Comparison of ENCODE assay signal across 7 cellular contexts in genomic region chr1:199498802-199499201, GRCh38.
DNase-seq lines count a peak whose midpoint lies in the region; ATAC-seq, FAIRE-seq and TF ChIP-seq lines count a peak whose summit lies in the region.
"Not testable (repeated sequence)": the region's sequence is repeated elsewhere in the genome, so short reads cannot be mapped to it uniquely, and the experiment has no call there.

No MANE protein-coding gene starts in this region.

- H3K27ac ChIP-seq in OCI-LY1 (ENCODE audit: low read depth, low read length, poor library complexity, severe bottlenecking): peak overlapping the region; percentile 58
- not testable (repeated sequence) for H3K27ac ChIP-seq in GM12878 (ENCODE audit: control insufficient read depth, insufficient read depth)

- not testable (repeated sequence) for TF ChIP-seq POLR2A in GM12878 (IDR thresholded peaks at IDR 0.05; ENCODE audit: low read depth, low read length)

- SMC1A ChIA-PET in GM12878 (lab: Charles Lee; ENCODE audit: uncharacterized antibody, unreplicated experiment): not testable (repeated sequence)

- H3K4me2 ChIP-seq in OCI-LY1 (ENCODE audit: low read length); GM12878 (ENCODE audit: control insufficient read depth, insufficient read depth): not testable (repeated sequence)

- TF ChIP-seq RAD21 in GM12878 (IDR thresholded peaks at IDR 0.05; ENCODE audit: insufficient read depth, low read depth, low read length): not testable (repeated sequence)

- not testable (repeated sequence) for BruUV-seq in GM12878 (replicated peaks; lab: Mats Ljungman, UMichigan)

- TF ChIP-seq EP300 in GM12878 (IDR thresholded peaks at IDR 0.05; ENCODE audit: borderline replicate concordance in 1 of 2, control insufficient read depth in 1 of 2, low read depth in 2 of 2, low read length in 2 of 2): not testable (repeated sequence)

- RAD21 ChIA-PET in GM12878 (lab: Charles Lee; ENCODE audit: unreplicated experiment): not testable (repeated sequence)

- ATAC-seq in GM18502 (IDR thresholded peaks at IDR 0.05; ENCODE audit: poor library complexity, unreplicated experiment) (peak; percentile 85), GM19351 (IDR thresholded peaks at IDR 0.05; ENCODE audit: unreplicated experiment) (peak; percentile 85), GM21786 (IDR thresholded peaks at IDR 0.05; ENCODE audit: unreplicated experiment) (peak; percentile 76), HG03159 (IDR thresholded peaks at IDR 0.05; ENCODE audit: unreplicated experiment) (peak; percentile 79), GM12878 (peak; percentile 97)

- in situ Hi-C loops in KBM-7 (cut with MboI; ENCODE audit: low pct_unique_long_range_greater_than_20kb, low sequenced_read_pairs); GM12878 (cut with MboI): not testable (repeated sequence)

- not testable (repeated sequence) for H3F3A ChIP-seq in OCI-LY1 (ENCODE audit: insufficient read depth, low read length)

- not testable (repeated sequence) for H3K9me2 ChIP-seq in OCI-LY1 (ENCODE audit: low read depth, low read length)

- WGBS in GM12878 (ENCODE audit: insufficient coverage, insufficient replicate concordance, low lambda C conversion rate, missing lambda C conversion rate): 0% methylated on average over 1 of the region's 1 CpG

- not testable (repeated sequence) for H3K27me3 ChIP-seq in OCI-LY1 (ENCODE audit: insufficient read depth, low read length); GM12878 (replicated peaks in 1 of 2; ENCODE audit: control insufficient read depth in 2 of 2, insufficient read depth in 2 of 2, low read length in 1 of 2)

- not testable (repeated sequence) for H4K20me1 ChIP-seq in OCI-LY1 (ENCODE audit: insufficient read depth, low read length); GM12878 (ENCODE audit: control insufficient read depth, insufficient read depth)

- TF ChIP-seq CTCF in OCI-LY1 (IDR thresholded peaks at IDR 0.05; ENCODE audit: low read length); GM12878 (IDR thresholded peaks at IDR 0.05 in 2 of 3, conservative IDR thresholded peaks at IDR 0.05 in 1 of 3; ENCODE audit: control insufficient read depth in 2 of 3, extremely low read depth in 1 of 3, insufficient read depth in 1 of 3, low read depth in 3 of 3, low read length in 3 of 3): not testable (repeated sequence)

- H3K9me3 ChIP-seq in OCI-LY1 (ENCODE audit: low read length); GM12878 (replicated peaks; ENCODE audit: control insufficient read depth, insufficient read depth, low read length): not testable (repeated sequence)

- H3K79me2 ChIP-seq in OCI-LY1 (ENCODE audit: insufficient read depth, low read length); GM12878 (ENCODE audit: control insufficient read depth, insufficient read depth, low read length): not testable (repeated sequence)

- not testable (repeated sequence) for FAIRE-seq in GM12878 (lab: Jason Lieb, UNC)

- CTCF ChIA-PET in GM12878 (lab: Yijun Ruan, JAX): not testable (repeated sequence)

- H3K9ac ChIP-seq in OCI-LY1 (ENCODE audit: low read length); GM12878 (ENCODE audit: control insufficient read depth, insufficient read depth, low read length): not testable (repeated sequence)

- DNase-seq in KBM-7 (peak; percentile 61), GM12878 (ENCODE audit: low read depth, low spot score) (peak; percentile 56)

- not testable (repeated sequence) for H3K4me3 ChIP-seq in OCI-LY1 (ENCODE audit: low read depth, low read length, poor library complexity, severe bottlenecking); GM12878

- POLR2A ChIA-PET in GM12878 (lab: Charles Lee): not testable (repeated sequence)

- H2AFZ ChIP-seq in OCI-LY1 (ENCODE audit: low read length); GM12878 (ENCODE audit: control insufficient read depth, low read depth, low read length): not testable (repeated sequence)

- intact Hi-C loops in GM12878 (cut with micrococcal nuclease; ENCODE audit: unreplicated experiment): not testable (repeated sequence)

- peaks cover 14% of the 10 kb centered on the region for H3K4me1 ChIP-seq in OCI-LY1 (ENCODE audit: insufficient read depth, low read length, severe bottlenecking)
- H3K4me1 ChIP-seq in GM12878 (ENCODE audit: control insufficient read depth, insufficient read depth, low read length): not testable (repeated sequence)

- not testable (repeated sequence) for H3K36me3 ChIP-seq in OCI-LY1 (ENCODE audit: insufficient read depth, low read length); GM12878 (ENCODE audit: control insufficient read depth in 2 of 2, insufficient read depth in 2 of 2, low read length in 1 of 2)

TF ChIP-seq in GM12878, 131 proteins besides CTCF, POLR2A, EP300 and RAD21:
- peak; percentile 14 for TF ChIP-seq RELA (IDR thresholded peaks at IDR 0.05; ENCODE audit: borderline replicate concordance, partially characterized antibody)
- TF ChIP-seq RELB (IDR thresholded peaks at IDR 0.05; ENCODE audit: low read depth): peak; percentile 88
- TF ChIP-seq IKZF2 (IDR thresholded peaks at IDR 0.05): peak in 1 of 2 experiments; percentile 11; a peak in 2 of 4 replicates
- peak; percentile 87 for TF ChIP-seq SPI1 (IDR thresholded peaks at IDR 0.05; ENCODE audit: borderline replicate concordance, insufficient read depth, low read depth, low read length)
- TF ChIP-seq BCL11A (IDR thresholded peaks at IDR 0.05; ENCODE audit: low read depth, low read length): 0 out of 2 replicates have a peak, but pooled peaks have one; percentile 16
- TF ChIP-seq MTA2 (IDR thresholded peaks at IDR 0.05; ENCODE audit: low read depth): peak; percentile 55
- peak; percentile 87; the same call in 1 of the 2 replicates for TF ChIP-seq ZNF384 (IDR thresholded peaks at IDR 0.05; ENCODE audit: borderline replicate concordance, low read depth, low read length)
TF ChIP-seq in GM12878: peak in this region for 7; not testable (repeated sequence) for 124.
